Comparison of ENCODE assay signal across 9 cellular contexts in the genomic region with DNA sequence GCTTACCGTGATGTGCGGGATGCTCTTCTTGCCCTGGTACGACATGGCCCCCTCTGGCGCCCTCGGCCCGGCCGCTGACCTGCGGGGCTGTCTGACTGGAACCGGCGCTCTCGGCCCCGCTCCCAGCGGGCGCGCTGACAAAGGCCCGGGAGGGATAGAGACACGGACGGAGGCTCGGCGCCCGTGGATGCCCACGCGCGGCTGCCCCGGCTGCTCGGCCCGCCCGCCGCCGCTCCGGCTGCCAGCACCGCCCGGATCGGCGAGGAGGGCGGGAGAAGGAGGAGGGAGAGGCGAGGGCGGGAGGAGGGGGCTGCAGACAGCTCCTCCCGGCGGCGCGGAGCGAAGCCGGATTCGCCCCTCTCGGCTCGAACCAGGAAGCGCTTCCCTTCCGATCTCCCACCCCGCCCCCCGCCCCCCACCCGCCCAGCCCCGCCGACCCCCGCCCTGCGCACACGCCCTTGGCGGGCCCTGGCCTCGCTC. TPM values are rescaled to one million over a fixed set of nuclear protein-coding genes. Genes with fewer than 3 reads are reported as not detected.
DNase-seq lines count a peak whose midpoint lies in the region; ATAC-seq and TF ChIP-seq lines count a peak whose summit lies in the region.
"Had no signal": no experiment of that assay in that cellular context is flagged by ENCODE, and none has a peak within 500 bp of the region (broad histone marks: within the 10 kb centered on the region; RNA-seq: fewer than 3 reads in every experiment).

No MANE protein-coding gene starts in this region.

- peak overlapping the region; percentile 37 to 63 (median 54) for H3K4me3 ChIP-seq in heart left ventricle

- no peak for TF ChIP-seq POLR2A in heart left ventricle (IDR thresholded peaks at IDR 0.05)

- no peak for TF ChIP-seq CTCF in heart left ventricle (IDR thresholded peaks at IDR 0.05)
- no peak for TF ChIP-seq CTCF in GM10266 (IDR thresholded peaks at IDR 0.05; ENCODE audit: control insufficient read depth, insufficient read depth, low read depth, missing control alignments)

- peaks cover 0 to 43% (median 14%) of the 10 kb centered on the region in 12 donors for H3K4me1 ChIP-seq in heart left ventricle

- H3K9me3 ChIP-seq in heart left ventricle, result no peaks in the 10 kb centered on the region

- WGBS in heart left ventricle, 4 donors, result 0 to 2% (median 0%) methylated on average over 13 to 59 of the region's 59 CpGs

- DNase-seq in DMS79 (lab: John Stamatoyannopoulos, UW) (peak; percentile 40), NCI-H510A (lab: John Stamatoyannopoulos, UW) (peak; percentile 56), heart left ventricle (peak in 1 of 5 donors; percentile 24), putamen (ENCODE audit: low spot score) (peak; percentile 43), GM10266 (ENCODE audit: extremely low spot score) (no peak)
- DNase-seq in stimulated activated CD8-positive, alpha-beta memory T cell treated with anti-CD3 and anti-CD28 coated beads, Interleukin-4, amount 100 ng/mL, for 48 hours, result no peak
- DNase-seq in activated T-cell treated with anti-CD3 and anti-CD28 coated beads, Interleukin-2, amount 50 U/mL, for 48 hours, result no peak
- DNase-seq in NK-92 treated with Interleukin-12 subunit alpha and Interleukin-12 subunit beta, amount 100 ng/mL, for 24 hours (lab: John Stamatoyannopoulos, UW), result no peak
- DNase-seq: hippocampal formation had no signal

- peaks cover 42 to 69% (median 59%) of the 10 kb centered on the region in 9 donors for H3K27me3 ChIP-seq in heart left ventricle

- intact Hi-C loops in heart left ventricle (cut with DNase I), result no loop called here

- ATAC-seq in heart left ventricle, result peak in 1 of 4 donors; percentile 19

- no peak overlapping the region for H3K27ac ChIP-seq in heart left ventricle

- H3K36me3 ChIP-seq in heart left ventricle, result no peaks in the 10 kb centered on the region

RNA-seq across cellular contexts. Expression of gene CRMP1, which starts 4.6 kb away (rescaled TPM):
- total RNA-seq in heart left ventricle, result 1 to 10 TPM in 3 of 9 donors, under 1 TPM in 6; 0.39 to 2.4 (median 0.93) TPM
- polyA plus RNA-seq in heart left ventricle, result 1 to 10 TPM in 1 of 2 donors, under 1 TPM in 1; 0.34 to 1.7 TPM

Comparison
In these comparisons a context has a peak if more than half of its experiments do, and no peak if none do; other contexts are left out.
1. DNase-seq: peak in DMS79 (single experiment), NCI-H510A (single experiment) and putamen (single experiment); none in GM10266 (single experiment), stimulated activated CD8-positive, alpha-beta memory T cell treated with anti-CD3 and anti-CD28 coated beads, Interleukin-4, amount 100 ng/mL, for 48 hours (single experiment), activated T-cell treated with anti-CD3 and anti-CD28 coated beads, Interleukin-2, amount 50 U/mL, for 48 hours (0 of 2) and NK-92 treated with Interleukin-12 subunit alpha and Interleukin-12 subunit beta, amount 100 ng/mL, for 24 hours (single experiment).